Comparison of ENCODE assay signal across 27 cellular contexts in genomic region chrX:4579480-4579879, GRCh38.
"Had no signal": no experiment of that assay in that cellular context is flagged by ENCODE, and none has a peak within 500 bp of the region (broad histone marks: within the 10 kb centered on the region; RNA-seq: fewer than 3 reads in every experiment).

No MANE protein-coding gene starts in this region.

- DNase-seq: activated CD4-positive, alpha-beta memory T cell treated with anti-CD3 and anti-CD28 coated beads for 36 hours; activated CD4-positive, alpha-beta T cell treated with anti-CD3 and anti-CD28 coated beads for 36 hours; activated CD4-positive, alpha-beta T cell treated with anti-CD3 and anti-CD28 coated beads, Interleukin-2, amount 10 ng/mL, durations not matched to agents 24 days and 14 days; activated CD4-positive, CD25-positive, alpha-beta regulatory T cell; activated CD4-positive, CD25-positive, alpha-beta regulatory T cell treated with anti-CD3 and anti-CD28 coated beads, Interleukin-2, amount 50 U/mL, for 72 hours; activated CD8-positive, alpha-beta memory T cell treated with anti-CD3 and anti-CD28 coated beads, Interleukin-2, amount 10 ng/mL, durations not matched to agents 7 days and 5 days; activated CD8-positive, alpha-beta memory T cell treated with anti-CD3 and anti-CD28 coated beads, Interleukin-2, amount 50 U/mL, for 4 hours; activated CD8-positive, alpha-beta T cell treated with anti-CD3 and anti-CD28 coated beads, Interleukin-2, amount 10 ng/mL, durations not matched to agents 7 days and 5 days; activated effector memory CD4-positive, alpha-beta T cell treated with anti-CD3 and anti-CD28 coated beads, Interleukin-2, amount 50 U/mL, for 16 hours; activated naive CD4-positive, alpha-beta T cell treated with anti-CD3 and anti-CD28 coated beads for 36 hours; activated naive CD8-positive, alpha-beta T cell treated with anti-CD3 and anti-CD28 coated beads for 36 hours; activated naive CD8-positive, alpha-beta T cell treated with anti-CD3 and anti-CD28 coated beads, Interleukin-2, amount 50 U/mL, for 24 hours; activated T-cell treated with anti-CD3 and anti-CD28 coated beads, Interleukin-2, amount 50 U/mL, for 1 hour; activated T-cell treated with anti-CD3 and anti-CD28 coated beads, Interleukin-2, amount 50 U/mL, for 48 hours; adrenal gland; amygdala; aorta; central memory CD4-positive, alpha-beta T cell; cerebellar nuclear complex; colonic mucosa; effector CD8-positive, alpha-beta T cell; foreskin fibroblast; head of caudate nucleus; T-helper 2 cell had no signal

- H3K4me3 ChIP-seq: adrenal gland, breast epithelium, cardiac muscle cell, colonic mucosa had no signal

- H3K9me3 ChIP-seq: adrenal gland, breast epithelium, colonic mucosa had no signal

- H3K27ac ChIP-seq: adrenal gland, breast epithelium, cardiac muscle cell, colonic mucosa, epithelial cell of prostate had no signal

- H3K4me1 ChIP-seq: adrenal gland, breast epithelium, colonic mucosa had no signal

- H3K36me3 ChIP-seq: adrenal gland, breast epithelium, cardiac muscle cell, colonic mucosa had no signal

- H3K27me3 ChIP-seq: adrenal gland, breast epithelium, cardiac muscle cell, colonic mucosa had no signal
